Comparison of ENCODE assay signal across 1 cellular context in genomic region chr14:64986578-64987571, GRCh38.
TF ChIP-seq lines count a peak whose summit lies in the region.

TSS of gene FNTB (plus strand) at chr14:64986895. CDS start at chr14:64986954, 59 bp downstream.

TF ChIP-seq in K562, 482 proteins besides CTCF, POLR2A, EP300 and RAD21 (continued from another document and continues in another):
- TF ChIP-seq CBX2 (IDR thresholded peaks at IDR 0.05; ENCODE audit: insufficient read depth, low read length, poor library complexity, severe bottlenecking) (no peak), MNT (conservative IDR thresholded peaks at IDR 0.05) (peak; percentile 83 to 91), HDAC1 (IDR thresholded peaks at IDR 0.05) (peak in 1 of 2 experiments; percentile 96; a peak in 2 of 4 replicates), ESRRA (IDR thresholded peaks at IDR 0.05; ENCODE audit: borderline replicate concordance, low read depth) (peak; percentile 30; the same call in 1 of the 2 replicates), ZNF584 (CRISPR knock-in tag; IDR thresholded peaks at IDR 0.05; ENCODE audit: low read depth) (no peak), SMAD2 (IDR thresholded peaks at IDR 0.05; ENCODE audit: low read depth, low read length) (no peak), ZNF717 (CRISPR knock-in tag; IDR thresholded peaks at IDR 0.05) (no peak), POLR2G (IDR thresholded peaks at IDR 0.05; ENCODE audit: low read depth, low read length) (peak; percentile 78), ZNF79 (CRISPR knock-in tag; IDR thresholded peaks at IDR 0.05; ENCODE audit: low read depth) (no peak), TAF1 (IDR thresholded peaks at IDR 0.05; ENCODE audit: control insufficient read depth, extremely low read depth, insufficient read depth, low read length, severe bottlenecking) (peak; percentile 60), TFAP4 (CRISPR knock-in tag; IDR thresholded peaks at IDR 0.05; ENCODE audit: borderline replicate concordance) (peak; percentile 89), SMC3 (conservative IDR thresholded peaks at IDR 0.05; ENCODE audit: insufficient read depth, low read depth, low read length) (peak; percentile 64), CREB3L1 (IDR thresholded peaks at IDR 0.05; ENCODE audit: borderline replicate concordance, low read depth) (peak; percentile 98), DEAF1 (CRISPR knock-in tag; IDR thresholded peaks at IDR 0.05) (peak; percentile 74), PHF8 (IDR thresholded peaks at IDR 0.05; ENCODE audit: borderline replicate concordance, low read length) (peak; percentile 77; the same call in 1 of the 2 replicates), LCOR (CRISPR knock-in tag; IDR thresholded peaks at IDR 0.05) (peak; percentile 76), NCOA6 (IDR thresholded peaks at IDR 0.05) (peak; percentile 62), KLF16 (IDR thresholded peaks at IDR 0.05) (peak; percentile 90), GTF3C2 (IDR thresholded peaks at IDR 0.05; ENCODE audit: borderline replicate concordance, extremely low read depth, insufficient read length) (no peak), E2F6 (IDR thresholded peaks at IDR 0.05; ENCODE audit: borderline replicate concordance in 1 of 2, extremely low read depth in 1 of 2, insufficient read depth in 1 of 2, insufficient read length in 1 of 2, low read depth in 1 of 2, low read length in 1 of 2, poor library complexity in 1 of 2, severe bottlenecking in 1 of 2) (peak; percentile 42 to 51), ARID4B (CRISPR knock-in tag; IDR thresholded peaks at IDR 0.05) (peak; percentile 89), ZEB2 (IDR thresholded peaks at IDR 0.05) (peak; percentile 80; the same call in 1 of the 2 replicates), GABPB1 (CRISPR knock-in tag; IDR thresholded peaks at IDR 0.05) (peak; percentile 56), C11orf30 (IDR thresholded peaks at IDR 0.05; ENCODE audit: low read depth) (peak; percentile 85), HLTF (IDR thresholded peaks at IDR 0.05) (peak; percentile 86), VEZF1 (CRISPR knock-in tag; IDR thresholded peaks at IDR 0.05) (peak; percentile 54), ATF1 (CRISPR knock-in tag; IDR thresholded peaks at IDR 0.05) (no peak), ATF1 (tag; IDR thresholded peaks at IDR 0.05) (peak; percentile 88), HNRNPK (IDR thresholded peaks at IDR 0.05; ENCODE audit: low read depth, low read length, poor library complexity, severe bottlenecking) (no peak), STAG1 (CRISPR knock-in tag; IDR thresholded peaks at IDR 0.05; ENCODE audit: borderline replicate concordance) (peak; percentile 41; the same call in 1 of the 2 replicates), TRIM24 (IDR thresholded peaks at IDR 0.05) (peak in 1 of 2 experiments; percentile 69; a peak in 2 of 4 replicates), SP1 (CRISPR knock-in tag; IDR thresholded peaks at IDR 0.05) (peak; percentile 65; the same call in 1 of the 2 replicates), TEAD1 (CRISPR knock-in tag; IDR thresholded peaks at IDR 0.05) (0 out of 4 replicates have a peak, but pooled peaks of 1 of the 2 experiments have one; percentile 31), ATF7 (IDR thresholded peaks at IDR 0.05) (peak; percentile 76), ZNF12 (CRISPR knock-in tag; IDR thresholded peaks at IDR 0.05) (0 out of 2 replicates have a peak, but pooled peaks have one; percentile 25), SAP30 (IDR thresholded peaks at IDR 0.05; ENCODE audit: borderline replicate concordance, insufficient read depth, low read depth, low read length, poor library complexity, severe bottlenecking) (peak; percentile 63), MAZ (CRISPR knock-in tag; conservative IDR thresholded peaks at IDR 0.05 in 1 of 2, IDR thresholded peaks at IDR 0.05 in 1 of 2) (peak; percentile 58 to 70; a peak in 3 of 4 replicates), NR2C1 (IDR thresholded peaks at IDR 0.05) (peak; percentile 21; the same call in 1 of the 2 replicates), NR2C1 (tag; IDR thresholded peaks at IDR 0.05) (0 out of 2 replicates have a peak, but pooled peaks have one; percentile 26)
